Comparison of ENCODE assay signal across 35 cellular contexts in the genomic region with DNA sequence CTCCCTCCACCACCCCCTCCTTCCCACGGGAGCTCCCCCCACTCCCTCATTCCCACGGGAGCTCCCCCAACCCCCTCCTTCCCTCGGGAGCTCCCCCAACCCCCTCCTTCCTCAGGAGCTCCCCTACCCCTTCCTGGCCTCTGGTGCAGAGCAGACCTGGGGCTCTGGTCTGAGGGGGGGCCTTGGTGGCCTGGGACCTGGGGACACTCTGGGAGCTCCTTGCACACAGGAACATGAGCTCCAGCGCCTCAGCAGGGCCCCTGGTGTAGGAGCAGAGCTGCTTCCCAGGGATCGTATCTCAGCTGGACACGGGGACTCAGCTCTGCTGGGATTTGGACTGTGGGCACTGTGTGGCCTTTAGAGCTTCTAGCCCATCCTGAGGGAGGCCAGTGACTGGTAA. TPM values are rescaled to one million over a fixed set of nuclear protein-coding genes. Genes with fewer than 3 reads are reported as not detected.
"Had no signal": no experiment of that assay in that cellular context is flagged by ENCODE, and none has a peak within 500 bp of the region (broad histone marks: within the 10 kb centered on the region; RNA-seq: fewer than 3 reads in every experiment).

No MANE protein-coding gene starts in this region.

- H3K4me3 ChIP-seq: left lung, lower lobe of right lung, ovary, prostate gland, sigmoid colon, stomach, thyroid gland, upper lobe of right lung had no signal

- H3K4me1 Mint-ChIP-seq: activated CD4-positive, alpha-beta T cell treated with anti-CD3 and anti-CD28 coated beads for 36 hours; activated CD8-positive, alpha-beta memory T cell treated with anti-CD3 and anti-CD28 coated beads, Interleukin-2, amount 10 ng/mL, durations not matched to agents 7 days and 5 days; central memory CD8-positive, alpha-beta T cell; natural killer cell; stimulated activated memory B cell treated with anti-CD40 and anti-IgM and Interleukin-4, amounts not matched to agents 10 μg/mL and 1 μg/mL and 100 μg/mL, for 72 hours had no signal

- H3K27ac Mint-ChIP-seq: activated CD4-positive, alpha-beta T cell treated with anti-CD3 and anti-CD28 coated beads for 36 hours; activated CD8-positive, alpha-beta memory T cell treated with anti-CD3 and anti-CD28 coated beads, Interleukin-2, amount 10 ng/mL, durations not matched to agents 7 days and 5 days; activated CD8-positive, alpha-beta T cell treated with anti-CD3 and anti-CD28 coated beads, Interleukin-2, amount 10 ng/mL, durations not matched to agents 7 days and 5 days; activated naive CD4-positive, alpha-beta T cell treated with anti-CD3 and anti-CD28 coated beads, Interleukin-2, amount 50 U/mL, for 72 hours; activated T-helper 2 cell treated with anti-CD3 and anti-CD28 coated beads, Interferon-gamma antibody, Interleukin-2, Interleukin-4, amounts not matched to agents 10 μg/mL and 5 μg/mL and 100 μg/mL, durations not matched to agents 14 hours and 24 hours and 36 hours; effector memory CD8-positive, alpha-beta T cell; natural killer cell; stimulated activated memory B cell treated with anti-CD40 and anti-IgM and Interleukin-4, amounts not matched to agents 10 μg/mL and 1 μg/mL and 100 μg/mL, for 72 hours; T-helper 2 cell treated with Interferon-gamma antibody and Interleukin-4, amounts not matched to agents 5 μg/mL and 100 μg/mL, for 36 hours had no signal

- H3K36me3 Mint-ChIP-seq: activated CD8-positive, alpha-beta memory T cell treated with anti-CD3 and anti-CD28 coated beads, Interleukin-2, amount 10 ng/mL, durations not matched to agents 7 days and 5 days; activated naive CD4-positive, alpha-beta T cell treated with anti-CD3 and anti-CD28 coated beads, Interleukin-2, amount 50 U/mL, for 72 hours; natural killer cell; stimulated activated memory B cell treated with anti-CD40 and anti-IgM and Interleukin-4, amounts not matched to agents 10 μg/mL and 1 μg/mL and 100 μg/mL, for 72 hours had no signal

- H3K9me3 ChIP-seq: left lung, lower lobe of right lung, ovary, prostate gland, sigmoid colon, stomach, thyroid gland, upper lobe of right lung had no signal

- DNase-seq: activated CD4-positive, alpha-beta T cell treated with anti-CD3 and anti-CD28 coated beads for 36 hours; activated CD4-positive, CD25-positive, alpha-beta regulatory T cell; activated CD8-positive, alpha-beta memory T cell treated with anti-CD3 and anti-CD28 coated beads, Interleukin-2, amount 10 ng/mL, durations not matched to agents 7 days and 5 days; activated CD8-positive, alpha-beta T cell treated with anti-CD3 and anti-CD28 coated beads, Interleukin-2, amount 10 ng/mL, durations not matched to agents 7 days and 5 days; activated T-cell treated with anti-CD3 and anti-CD28 coated beads, Interleukin-2, amount 50 U/mL, for 48 hours; dermis blood vessel endothelial cell; effector memory CD8-positive, alpha-beta T cell; head of caudate nucleus; hippocampal formation; kidney glomerular epithelial cell; lower lobe of right lung; mesenchymal stem cell; natural killer cell; ovary; retina; sigmoid colon; small intestine; stimulated activated CD4-positive, alpha-beta T cell treated with anti-CD3 and anti-CD28 coated beads, Interleukin-4, amount 100 ng/mL, for 24 hours; stomach; T-helper 1 cell; thyroid gland; upper lobe of right lung had no signal

- H3K4me3 Mint-ChIP-seq: activated CD4-positive, alpha-beta T cell treated with anti-CD3 and anti-CD28 coated beads for 36 hours; activated CD8-positive, alpha-beta memory T cell treated with anti-CD3 and anti-CD28 coated beads, Interleukin-2, amount 10 ng/mL, durations not matched to agents 7 days and 5 days; activated CD8-positive, alpha-beta T cell treated with anti-CD3 and anti-CD28 coated beads, Interleukin-2, amount 10 ng/mL, durations not matched to agents 7 days and 5 days; central memory CD8-positive, alpha-beta T cell; effector memory CD8-positive, alpha-beta T cell; natural killer cell; stimulated activated memory B cell treated with anti-CD40 and anti-IgM and Interleukin-4, amounts not matched to agents 10 μg/mL and 1 μg/mL and 100 μg/mL, for 72 hours; T-helper 2 cell treated with Interferon-gamma antibody and Interleukin-4, amounts not matched to agents 5 μg/mL and 100 μg/mL, for 36 hours had no signal

- H3K36me3 ChIP-seq: left lung, lower lobe of right lung, ovary, prostate gland, sigmoid colon, stomach, thyroid gland, upper lobe of right lung had no signal

- ATAC-seq: activated CD4-positive, alpha-beta T cell treated with anti-CD3 and anti-CD28 coated beads for 36 hours; activated CD8-positive, alpha-beta memory T cell treated with anti-CD3 and anti-CD28 coated beads, Interleukin-2, amount 10 ng/mL, durations not matched to agents 7 days and 5 days; activated CD8-positive, alpha-beta T cell treated with anti-CD3 and anti-CD28 coated beads, Interleukin-2, amount 10 ng/mL, durations not matched to agents 7 days and 5 days; activated naive CD4-positive, alpha-beta T cell treated with anti-CD3 and anti-CD28 coated beads, Interleukin-2, amount 50 U/mL, for 72 hours; effector memory CD8-positive, alpha-beta T cell; left lung; lower lobe of right lung; natural killer cell; stimulated activated memory B cell treated with anti-CD40 and anti-IgM and Interleukin-4, amounts not matched to agents 10 μg/mL and 1 μg/mL and 100 μg/mL, for 72 hours; upper lobe of right lung had no signal

- H3K9me3 Mint-ChIP-seq: activated naive CD4-positive, alpha-beta T cell treated with anti-CD3 and anti-CD28 coated beads, Interleukin-2, amount 50 U/mL, for 72 hours; activated T-helper 2 cell treated with anti-CD3 and anti-CD28 coated beads, Interferon-gamma antibody, Interleukin-2, Interleukin-4, amounts not matched to agents 10 μg/mL and 5 μg/mL and 100 μg/mL, durations not matched to agents 14 hours and 24 hours and 36 hours; central memory CD8-positive, alpha-beta T cell; effector memory CD8-positive, alpha-beta T cell; natural killer cell; T-helper 2 cell treated with Interferon-gamma antibody and Interleukin-4, amounts not matched to agents 5 μg/mL and 100 μg/mL, for 36 hours had no signal

- H3K4me1 ChIP-seq: prostate gland had no signal

- H3K27ac ChIP-seq: left lung, lower lobe of right lung, prostate gland, sigmoid colon, thyroid gland, upper lobe of right lung had no signal

- H3K27me3 ChIP-seq: ovary, sigmoid colon, thyroid gland, upper lobe of right lung had no signal

- H3K27me3 Mint-ChIP-seq: activated CD4-positive, alpha-beta T cell treated with anti-CD3 and anti-CD28 coated beads for 36 hours; central memory CD8-positive, alpha-beta T cell had no signal

RNA-seq across cellular contexts. Expression of a gene that starts 19.7 kb away (rescaled TPM):
- total RNA-seq: activated CD4-positive, alpha-beta T cell treated with anti-CD3 and anti-CD28 coated beads for 36 hours; activated CD8-positive, alpha-beta memory T cell treated with anti-CD3 and anti-CD28 coated beads, Interleukin-2, amount 10 ng/mL, durations not matched to agents 7 days and 5 days; activated CD8-positive, alpha-beta T cell treated with anti-CD3 and anti-CD28 coated beads, Interleukin-2, amount 10 ng/mL, durations not matched to agents 7 days and 5 days; activated naive CD4-positive, alpha-beta T cell treated with anti-CD3 and anti-CD28 coated beads, Interleukin-2, amount 50 U/mL, for 72 hours; activated T-helper 2 cell treated with anti-CD3 and anti-CD28 coated beads, Interferon-gamma antibody, Interleukin-2, Interleukin-4, amounts not matched to agents 10 μg/mL and 5 μg/mL and 100 μg/mL, durations not matched to agents 14 hours and 24 hours and 36 hours; bronchial epithelial cell; dermis blood vessel endothelial cell; endothelial cell of umbilical vein; fibroblast of lung; fibroblast of villous mesenchyme; left lung; lower lobe of right lung; mononuclear cell; natural killer cell; ovary; sigmoid colon; stomach; thyroid gland; upper lobe of right lung had no signal
- polyA plus RNA-seq: endothelial cell of umbilical vein, esophagus, fibroblast of lung, ovary, sigmoid colon, small intestine, stomach had no signal
